ENCODE assay signal across 7 cellular contexts in the genomic region with DNA sequence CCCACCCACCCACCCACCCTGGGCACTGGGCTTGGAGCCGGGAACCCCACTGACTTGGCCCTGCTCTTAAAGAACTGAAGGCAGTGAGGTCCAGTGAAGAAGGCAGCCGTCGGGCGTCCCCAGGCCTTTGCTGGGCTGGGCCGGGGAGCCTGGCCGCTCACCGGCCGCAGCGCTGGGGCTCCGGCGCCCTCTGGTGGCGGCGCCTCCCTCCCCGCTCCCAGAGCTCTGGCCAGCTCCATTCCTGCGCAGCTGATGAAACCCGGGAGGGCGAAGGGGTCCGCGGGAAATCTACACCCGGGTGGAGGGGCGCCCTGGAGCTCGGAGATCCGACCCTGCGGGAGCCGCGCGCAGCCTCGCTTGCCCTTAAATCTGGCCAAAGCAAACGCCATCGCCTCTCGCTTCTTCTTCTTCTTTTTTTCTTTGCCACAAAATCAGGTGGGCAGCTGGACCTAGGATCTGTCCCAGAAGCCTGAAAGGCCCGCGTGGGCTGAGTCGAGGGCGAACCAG. TPM values are rescaled to one million over a fixed set of nuclear protein-coding genes. Genes with fewer than 3 reads are reported as not detected.
DNase-seq lines count a peak whose midpoint lies in the region; ATAC-seq, FAIRE-seq and TF ChIP-seq lines count a peak whose summit lies in the region.

No MANE protein-coding gene starts in this region.

- no peak overlapping the region for H3K27ac Mint-ChIP-seq in astrocyte (ENCODE audit: unreplicated experiment)

- H3K79me2 ChIP-seq in astrocyte (ENCODE audit: insufficient read depth, low read length) (peaks cover 29% of the 10 kb centered on the region), hepatocyte (peaks cover 25% of the 10 kb centered on the region)

- H3K27ac ChIP-seq in astrocyte (ENCODE audit: low read depth, low read length): no peak overlapping the region
- no peak overlapping the region for H3K27ac ChIP-seq in hepatocyte
- peak overlapping the region in 3 of 4 donors; percentile 60 to 87 (median 82) for H3K27ac ChIP-seq in gastrocnemius medialis

- 7% methylated on average over 34 of the region's 35 CpGs for WGBS in hepatocyte (ENCODE audit: low lambda C conversion rate, missing lambda C conversion rate)

- H3K4me2 ChIP-seq in astrocyte (ENCODE audit: low read length): peak overlapping the region; percentile 71
- peak overlapping the region; percentile 53 for H3K4me2 ChIP-seq in hepatocyte

- H4K20me1 ChIP-seq in astrocyte (ENCODE audit: insufficient read depth, low read length): peaks cover 23% of the 10 kb centered on the region
- peaks cover 4% of the 10 kb centered on the region for H4K20me1 ChIP-seq in hepatocyte (ENCODE audit: insufficient read depth, poor library complexity, severe bottlenecking)

- no peaks in the 10 kb centered on the region for H3K36me3 ChIP-seq in NT2/D1 (ENCODE audit: insufficient read depth, insufficient read length, low read length)
- no peaks in the 10 kb centered on the region for H3K36me3 ChIP-seq in astrocyte (ENCODE audit: insufficient read depth, low read length)
- no peaks in the 10 kb centered on the region for H3K36me3 ChIP-seq in hepatocyte (replicated peaks; ENCODE audit: insufficient read depth, low read depth)
- H3K36me3 ChIP-seq in gastrocnemius medialis: no peaks in the 10 kb centered on the region

- peak; percentile 40 to 51 for ATAC-seq in gastrocnemius medialis
- ATAC-seq in GM21737 (IDR thresholded peaks at IDR 0.05; ENCODE audit: unreplicated experiment): no peak

- H2AFZ ChIP-seq in astrocyte (ENCODE audit: low read depth, low read length) (peak overlapping the region; percentile 46), hepatocyte (peak overlapping the region; percentile 11)

- no peak overlapping the region for H3K4me3 Mint-ChIP-seq in astrocyte (ENCODE audit: unreplicated experiment)

- DNase-seq in DMS53 (lab: John Stamatoyannopoulos, UW) (peak; percentile 60), GM20000 (ENCODE audit: low spot score) (peak; percentile 90), NT2/D1 (ENCODE audit: low read depth, low spot score) (no peak), astrocyte (ENCODE audit: low read depth) (no peak), hepatocyte (ENCODE audit: low spot score) (peak; percentile 88), gastrocnemius medialis (peak in 1 of 2 donors; percentile 55)

- no peaks in the 10 kb centered on the region for H3K9me3 Mint-ChIP-seq in astrocyte (ENCODE audit: unreplicated experiment)

- no peaks in the 10 kb centered on the region for H3K9me2 ChIP-seq in hepatocyte (replicated peaks; ENCODE audit: insufficient read depth)

- no peaks in the 10 kb centered on the region for H3K36me3 Mint-ChIP-seq in astrocyte (ENCODE audit: low read depth, unreplicated experiment)

- intact Hi-C loops in gastrocnemius medialis (cut with DNase I; ENCODE audit: low total_unique reads): loop anchor here (1.0 to 10.0 kb wide), 5 partner anchors 80 to 715 kb away; no protein-coding TSS in a partner anchor

- no peaks in the 10 kb centered on the region for H3K9me3 ChIP-seq in NT2/D1 (ENCODE audit: insufficient read depth, low read length)
- H3K9me3 ChIP-seq in astrocyte (ENCODE audit: insufficient read depth, low read depth, low read length): no peaks in the 10 kb centered on the region
- no peaks in the 10 kb centered on the region for H3K9me3 ChIP-seq in hepatocyte (ENCODE audit: low read depth)
- no peaks in the 10 kb centered on the region for H3K9me3 ChIP-seq in gastrocnemius medialis

- H3K9ac ChIP-seq in NT2/D1 (ENCODE audit: insufficient read length, low read depth): peak overlapping the region; percentile 32
- H3K9ac ChIP-seq in astrocyte (ENCODE audit: low read length): no peak overlapping the region

- peaks cover 34% of the 10 kb centered on the region for H3K27me3 Mint-ChIP-seq in astrocyte (ENCODE audit: low read depth, unreplicated experiment)

- H3K4me1 ChIP-seq in NT2/D1 (ENCODE audit: insufficient read depth, insufficient read length) (peaks cover 4% of the 10 kb centered on the region), astrocyte (ENCODE audit: insufficient read depth, low read length) (peaks cover 22% of the 10 kb centered on the region), hepatocyte (ENCODE audit: insufficient read depth) (peaks cover 16% of the 10 kb centered on the region), gastrocnemius medialis (peaks cover 19 to 26% of the 10 kb centered on the region in 2 donors)

- TF ChIP-seq CTCF in GM20000 (IDR thresholded peaks at IDR 0.05; ENCODE audit: extremely low read depth, missing control alignments) (peak; percentile 71), astrocyte (IDR thresholded peaks at IDR 0.05; ENCODE audit: insufficient read depth, low read depth, low read length) (peak; percentile 61), hepatocyte (IDR thresholded peaks at IDR 0.05; ENCODE audit: poor library complexity) (peak; percentile 95), gastrocnemius medialis (IDR thresholded peaks at IDR 0.05 in 4 of 5, conservative IDR thresholded peaks at IDR 0.05 in 1 of 5) (peak; percentile 79 to 95 (median 93))

- H3K27me3 ChIP-seq in NT2/D1 (ENCODE audit: insufficient read depth, insufficient read length): peaks cover 10% of the 10 kb centered on the region
- H3K27me3 ChIP-seq in astrocyte (ENCODE audit: insufficient read depth, low read length): peaks cover 4% of the 10 kb centered on the region
- peaks cover 43% of the 10 kb centered on the region for H3K27me3 ChIP-seq in hepatocyte
- H3K27me3 ChIP-seq in gastrocnemius medialis: no peaks in the 10 kb centered on the region

- FAIRE-seq in astrocyte (lab: Jason Lieb, UNC): no peak

- no peak for TF ChIP-seq POLR2A in gastrocnemius medialis (IDR thresholded peaks at IDR 0.05)

- peaks cover 3% of the 10 kb centered on the region for H3K4me1 Mint-ChIP-seq in astrocyte (ENCODE audit: low read depth, unreplicated experiment)

- H3K4me3 ChIP-seq in NT2/D1 (ENCODE audit: insufficient read length, low read depth): no peak overlapping the region
- no peak overlapping the region for H3K4me3 ChIP-seq in astrocyte (ENCODE audit: insufficient read depth, low read depth, low read length)
- H3K4me3 ChIP-seq in hepatocyte: no peak overlapping the region
- peak overlapping the region in 3 of 4 donors; percentile 18 to 32 (median 25) for H3K4me3 ChIP-seq in gastrocnemius medialis

- in situ Hi-C loops in gastrocnemius medialis (cut with MboI; ENCODE audit: low sequenced_read_pairs in 4 of 4): loop anchor here (5.0 to 25.0 kb wide), 5 partner anchors 79 to 714 kb away; no protein-coding TSS in a partner anchor

RNA-seq across cellular contexts. Expression of a gene that starts 1.7 kb away (rescaled TPM):
- 23.7 and 48.2 TPM in 2 replicates for total RNA-seq in astrocyte
- total RNA-seq in hepatocyte: 41.8 and 43.0 TPM in 2 replicates
- 11.1 and 13.2 TPM in 2 replicates for polyA plus RNA-seq in hepatocyte
- 10 to 100 TPM in 3 of 4 donors, 1 to 10 TPM in 1; 8.6 to 22.0 (median 18.0) TPM for total RNA-seq in gastrocnemius medialis

Comparison
In these comparisons a context has a peak if more than half of its experiments do, and no peak if none do; other contexts are left out.
1. DNase-seq: peak in DMS53 (single experiment), GM20000 (single experiment) and hepatocyte (single experiment); none in NT2/D1 (single experiment) and astrocyte (single experiment).
2. H3K4me3 ChIP-seq: peak in gastrocnemius medialis (3 of 4); none in NT2/D1 (single experiment), astrocyte (single experiment) and hepatocyte (single experiment).
3. H3K27ac ChIP-seq: peak in gastrocnemius medialis (3 of 4); none in astrocyte (single experiment) and hepatocyte (single experiment).
4. Peak in every context shown above with its lines, with median percentiles within 50 percentile points of each other: CTCF ChIP-seq.